Comparison of ENCODE assay signal across 8 cellular contexts in the genomic region with DNA sequence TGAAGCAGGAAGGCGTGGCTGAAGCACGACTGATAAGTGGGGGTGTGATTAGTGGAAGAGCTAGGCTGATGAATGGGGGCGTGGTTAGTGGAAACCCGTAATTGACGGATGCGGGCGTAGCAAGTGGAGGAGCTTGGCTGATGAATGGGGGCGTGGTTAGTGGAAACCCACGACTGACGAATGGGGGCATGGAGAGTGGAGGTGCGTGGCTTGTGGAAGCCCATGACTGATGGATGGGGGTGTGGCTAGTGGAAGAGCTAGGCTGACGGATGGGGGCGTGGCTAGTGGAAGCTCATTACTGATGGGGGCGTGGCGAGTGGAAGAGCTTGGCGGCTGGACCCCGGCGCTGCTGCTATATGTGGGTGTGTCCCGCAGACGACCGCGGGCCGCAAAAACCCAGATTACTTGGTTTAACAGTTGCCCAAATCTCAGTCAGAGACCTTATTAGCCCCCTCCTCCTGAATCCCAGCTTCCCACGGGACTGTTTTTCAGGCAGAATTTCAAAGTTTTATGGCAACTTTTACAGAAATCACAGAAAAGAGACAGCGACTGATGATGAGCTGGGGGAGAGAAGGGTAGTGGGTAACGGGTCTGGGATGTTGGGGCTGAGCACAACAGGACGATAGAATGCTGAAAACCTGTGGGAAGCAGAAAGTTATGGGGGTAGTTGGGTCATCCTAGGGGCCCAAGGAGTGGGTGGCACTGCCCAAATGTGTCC. TPM values are rescaled to one million over a fixed set of nuclear protein-coding genes. Genes with fewer than 3 reads are reported as not detected.
DNase-seq lines count a peak whose midpoint lies in the region; ATAC-seq and TF ChIP-seq lines count a peak whose summit lies in the region.

No MANE protein-coding gene starts in this region.

- H3K4me1 ChIP-seq in IMR-90 (ENCODE audit: control insufficient read depth, insufficient read depth, low read length) (peaks cover 3% of the 10 kb centered on the region; the same call in 1 of the 2 replicates), OCI-LY3 (ENCODE audit: low read length) (peaks cover 22% of the 10 kb centered on the region), esophagus (ENCODE audit: control insufficient read depth in 2 of 2, insufficient read depth in 2 of 2, low read length in 1 of 2) (peaks cover 4 to 16% of the 10 kb centered on the region in 2 donors)

- peak overlapping the region; percentile 12; the same call in 1 of the 2 replicates for H3K4me3 ChIP-seq in IMR-90 (ENCODE audit: insufficient read depth, low read depth, low read length)
- H3K4me3 ChIP-seq in OCI-LY3 (ENCODE audit: low read length), result peak overlapping the region; percentile 76
- no peak overlapping the region for H3K4me3 ChIP-seq in esophagus (ENCODE audit: low read depth in 1 of 2, low read length in 2 of 2)

- no peak overlapping the region; the same call in 1 of the 2 replicates for H3K9ac ChIP-seq in IMR-90 (ENCODE audit: low read depth, low read length)
- peak overlapping the region; percentile 33 for H3K9ac ChIP-seq in OCI-LY3 (ENCODE audit: low read length)

- no peaks in the 10 kb centered on the region for H3K79me1 ChIP-seq in IMR-90 (ENCODE audit: low read depth in 1 of 2, low read length in 2 of 2)

- peak; percentile 91 for DNase-seq in DMS53 (lab: John Stamatoyannopoulos, UW)
- peak; percentile 98 for DNase-seq in IMR-90
- DNase-seq in activated CD8-positive, alpha-beta memory T cell treated with anti-CD3 and anti-CD28 coated beads, Interleukin-2, amount 50 U/mL, for 48 hours, result peak; percentile 90
- DNase-seq in mucosa of gallbladder (ENCODE audit: low spot score), result peak; percentile 91
- peak; percentile 19 to 49 for DNase-seq in stimulated activated CD8-positive, alpha-beta memory T cell treated with anti-CD3 and anti-CD28 coated beads, Interleukin-7, amount 100 ng/mL, for 1 hour (ENCODE audit: low read depth in 2 of 2)

- H3K27ac ChIP-seq in IMR-90 (ENCODE audit: insufficient read depth, low read length) (no peak overlapping the region), OCI-LY3 (ENCODE audit: low read length) (no peak overlapping the region), esophagus (ENCODE audit: low read depth in 2 of 2, low read length in 1 of 2) (peak overlapping the region; percentile 9 to 54)

- H3K9me3 ChIP-seq in IMR-90 (ENCODE audit: control insufficient read depth, insufficient read depth, low read length) (no peaks in the 10 kb centered on the region), OCI-LY3 (ENCODE audit: insufficient read depth, low read length) (no peaks in the 10 kb centered on the region), esophagus (ENCODE audit: control insufficient read depth in 2 of 2, insufficient read depth in 1 of 2, low read depth in 1 of 2, low read length in 1 of 2) (no peaks in the 10 kb centered on the region)

- peak overlapping the region; percentile 44; the same call in 1 of the 2 replicates for H3K4ac ChIP-seq in IMR-90 (ENCODE audit: low read depth, low read length)

- H3K18ac ChIP-seq in IMR-90 (ENCODE audit: low read depth, low read length), result no peak overlapping the region

- no peaks in the 10 kb centered on the region for H3K79me2 ChIP-seq in OCI-LY3 (ENCODE audit: low read length)

- no peak overlapping the region for H2BK5ac ChIP-seq in IMR-90 (ENCODE audit: low read depth, low read length, poor library complexity, severe bottlenecking)

- WGBS in IMR-90 (ENCODE audit: extremely low coverage in 2 of 2, insufficient read length in 1 of 2), 2 experiments, result 2% methylated on average over 11 of the region's 27 CpGs; no CpG with 5 or more reads in 1 of the 2 experiments
- 1% methylated on average over 27 of the region's 27 CpGs for WGBS in esophagus, 2 donors

- no peak for TF ChIP-seq POLR2A in IMR-90 (IDR thresholded peaks at IDR 0.05; ENCODE audit: low read depth, low read length)

- ATAC-seq in IMR-90 (ENCODE audit: low read depth) (peak; percentile 94), HG03095 (IDR thresholded peaks at IDR 0.05; ENCODE audit: unreplicated experiment) (no peak)

- no peak overlapping the region for H2BK15ac ChIP-seq in IMR-90 (ENCODE audit: low read depth, low read length)

- dilution Hi-C loops in IMR-90 (cut with HindIII; ENCODE audit: low sequenced_read_pairs, unreplicated experiment), result no loop called here

- no peak overlapping the region for H4K5ac ChIP-seq in IMR-90 (ENCODE audit: low read depth, low read length)

- intact Hi-C loops in IMR-90 (cut with micrococcal nuclease), result loop anchor here (5.0 kb wide), 1 partner anchor 169 kb away; no protein-coding TSS in a partner anchor

- no peak overlapping the region for H2AK5ac ChIP-seq in IMR-90 (ENCODE audit: low read depth, low read length)

- H3K36me3 ChIP-seq in IMR-90 (ENCODE audit: control insufficient read depth, insufficient read depth, low read length) (no peaks in the 10 kb centered on the region), OCI-LY3 (replicated peaks; ENCODE audit: low read depth, low read length) (no peaks in the 10 kb centered on the region), esophagus (ENCODE audit: control insufficient read depth in 2 of 2, insufficient read depth in 2 of 2, low read length in 1 of 2) (no peaks in the 10 kb centered on the region)

- peak overlapping the region; percentile 93 for H2AK9ac ChIP-seq in IMR-90 (replicated peaks; ENCODE audit: low read depth, low read length, poor library complexity)

- peak overlapping the region; percentile 61 for H3K23ac ChIP-seq in IMR-90 (ENCODE audit: low read depth, low read length)

- peak overlapping the region; percentile 90 for H2AFZ ChIP-seq in IMR-90 (replicated peaks; ENCODE audit: low read length, poor library complexity)
- H2AFZ ChIP-seq in OCI-LY3 (ENCODE audit: low read depth, low read length), result peak overlapping the region; percentile 69; the same call in 1 of the 2 replicates

- CTCF ChIA-PET in IMR-90 (lab: Yijun Ruan, JAX), result interaction anchor here (0.6 to 1.7 kb wide), 6 partner anchors 9 to 279 kb away, joined by 3 to 10 read pairs (median 4); no protein-coding TSS in a partner anchor

- H4K8ac ChIP-seq in IMR-90 (ENCODE audit: low read depth in 2 of 2, low read length in 2 of 2), result peak overlapping the region in 1 of 2 experiments; percentile 43; a peak in 1 of 4 replicates

- H3K4me2 ChIP-seq in IMR-90 (ENCODE audit: low read depth, low read length) (peak overlapping the region; percentile 75), OCI-LY3 (ENCODE audit: low read length) (peak overlapping the region; percentile 99)

- no TSS peak for BruUV-seq in IMR-90 (replicated peaks; lab: Mats Ljungman, UMichigan)

- no peak overlapping the region for H4K91ac ChIP-seq in IMR-90 (ENCODE audit: insufficient read depth, low read depth, low read length)

- H3K9me1 ChIP-seq in IMR-90 (ENCODE audit: insufficient read depth, low read length), result peaks cover 11% of the 10 kb centered on the region; the same call in 1 of the 2 replicates

- peaks cover 10% of the 10 kb centered on the region; the same call in 1 of the 2 replicates for H3K27me3 ChIP-seq in IMR-90 (ENCODE audit: control insufficient read depth, insufficient read depth, low read length)
- H3K27me3 ChIP-seq in OCI-LY3 (ENCODE audit: low read depth, low read length), result peaks cover 7% of the 10 kb centered on the region
- peaks cover 0 to 6% of the 10 kb centered on the region in 2 donors for H3K27me3 ChIP-seq in esophagus (ENCODE audit: control insufficient read depth in 1 of 2, insufficient read depth in 2 of 2, low read length in 2 of 2)

- TF ChIP-seq CTCF in IMR-90 (conservative IDR thresholded peaks at IDR 0.05; ENCODE audit: low read depth, low read length), result no peak
- no peak for TF ChIP-seq CTCF in OCI-LY3 (IDR thresholded peaks at IDR 0.05; ENCODE audit: low read depth, low read length)

- TF ChIP-seq RAD21 in IMR-90 (IDR thresholded peaks at IDR 0.05; ENCODE audit: low read length), result no peak

- POLR2A ChIA-PET in IMR-90 (lab: Charles Lee; ENCODE audit: unreplicated experiment), result interaction anchor here (0.6 kb wide), 1 partner anchor 1446 kb away, joined by 3 read pairs; no protein-coding TSS in a partner anchor

- no peak overlapping the region for H3K56ac ChIP-seq in IMR-90 (ENCODE audit: extremely low read depth, insufficient read depth, low read length)

- 0 out of 2 replicates have a peak overlapping the region, but pooled peaks have one; percentile 24 for H2BK20ac ChIP-seq in IMR-90 (ENCODE audit: low read depth, low read length)

- H2BK120ac ChIP-seq in IMR-90 (ENCODE audit: low read depth, low read length), result peak overlapping the region; percentile 55; the same call in 1 of the 2 replicates

- in situ Hi-C loops in IMR-90 (cut with MboI; ENCODE audit: low sequenced_read_pairs), result no loop called here

- peak overlapping the region; percentile 32; the same call in 1 of the 2 replicates for H3K14ac ChIP-seq in IMR-90 (replicated peaks; ENCODE audit: low read depth, low read length)

- H4K20me1 ChIP-seq in IMR-90 (ENCODE audit: insufficient read depth, low read length) (peaks cover 8% of the 10 kb centered on the region), OCI-LY3 (ENCODE audit: insufficient read depth, low read length) (no peaks in the 10 kb centered on the region)

TF ChIP-seq in IMR-90, 13 proteins besides CTCF, POLR2A, EP300 and RAD21 (continues in another document):
- TF ChIP-seq MAFK (IDR thresholded peaks at IDR 0.05; ENCODE audit: low read depth, low read length) (no peak), NFE2L2 (IDR thresholded peaks at IDR 0.05; ENCODE audit: low read depth, low read length) (no peak), FOS (IDR thresholded peaks at IDR 0.05; ENCODE audit: low read depth, low read length) (no peak), CHD1 (IDR thresholded peaks at IDR 0.05; ENCODE audit: low read depth, low read length) (no peak), MAZ (IDR thresholded peaks at IDR 0.05; ENCODE audit: borderline replicate concordance, low read depth, low read length) (peak; percentile 33; the same call in 1 of the 2 replicates), MXI1 (IDR thresholded peaks at IDR 0.05; ENCODE audit: borderline replicate concordance, low read depth, low read length) (peak; percentile 56; the same call in 1 of the 2 replicates)

RNA-seq across cellular contexts. Expression of a gene that starts 9.0 kb away (rescaled TPM):
- total RNA-seq in IMR-90 (2012; rRNA removed), result 28.3 and 32.4 TPM in 2 replicates
- 33.0 TPM in 2 replicates for polyA plus RNA-seq in IMR-90 (2012; rRNA removed)
- 33.1 and 39.8 TPM in 2 replicates for polyA plus RNA-seq in IMR-90 (2012; cell fraction: cytosol; rRNA removed)
- polyA plus RNA-seq in IMR-90 (2012; cell fraction: nucleus; rRNA removed; ENCODE audit: low replicate concordance), result 97.7 and 112 TPM in 2 replicates
- polyA plus RNA-seq in esophagus, result 1 to 10 TPM; 4.4 to 4.7 TPM
- 5.7 TPM for total RNA-seq in mucosa of gallbladder

RNA-seq across cellular contexts. Expression of a gene that starts 43.4 kb away (rescaled TPM):
- total RNA-seq in IMR-90 (2012; rRNA removed) (not detected in 2 replicates), mucosa of gallbladder (5.1 TPM)
- polyA plus RNA-seq in IMR-90 (2012; rRNA removed) (0.05 and 0.10 TPM in 2 replicates), esophagus (under 1 TPM; 0.16 to 0.29 TPM)
- polyA plus RNA-seq in IMR-90 (2012; cell fraction: cytosol; rRNA removed), result 0.14 TPM in 1 of 2 replicates, not detected in the other
- polyA plus RNA-seq in IMR-90 (2012; cell fraction: nucleus; rRNA removed; ENCODE audit: low replicate concordance), result 0.32 and 0.45 TPM in 2 replicates

RNA-seq across cellular contexts. Expression of a gene that starts 55.7 kb away (rescaled TPM):
- total RNA-seq in IMR-90 (2012; rRNA removed), result 3.9 and 4.1 TPM in 2 replicates
- 13.5 and 15.4 TPM in 2 replicates for polyA plus RNA-seq in IMR-90 (2012; rRNA removed)
- 8.7 and 12.4 TPM in 2 replicates for polyA plus RNA-seq in IMR-90 (2012; cell fraction: cytosol; rRNA removed)
- 32.1 and 54.1 TPM in 2 replicates for polyA plus RNA-seq in IMR-90 (2012; cell fraction: nucleus; rRNA removed; ENCODE audit: low replicate concordance)
- 10 to 100 TPM; 10.8 to 17.2 TPM for polyA plus RNA-seq in esophagus
- 16.3 TPM for total RNA-seq in mucosa of gallbladder

Comparison
In these comparisons a context has a peak if more than half of its experiments do, and no peak if none do; other contexts are left out.
1. DNase-seq: peak in every context shown above with its lines; median percentile 98 in IMR-90; 91 in DMS53; 91 in mucosa of gallbladder; 90 in activated CD8-positive, alpha-beta memory T cell treated with anti-CD3 and anti-CD28 coated beads, Interleukin-2, amount 50 U/mL, for 48 hours; 34 in stimulated activated CD8-positive, alpha-beta memory T cell treated with anti-CD3 and anti-CD28 coated beads, Interleukin-7, amount 100 ng/mL, for 1 hour.
2. H3K27ac ChIP-seq: peak in esophagus (2 of 2); none in IMR-90 (single experiment) and OCI-LY3 (single experiment).
3. H3K4me3 ChIP-seq: peak in IMR-90 (single experiment) and OCI-LY3 (single experiment); none in esophagus (0 of 2).